ENCODE assay signal across 21 cellular contexts in genomic region chr20:34388678-34389077, GRCh38. TPM values are rescaled to one million over a fixed set of nuclear protein-coding genes. Genes with fewer than 3 reads are reported as not detected.
DNase-seq lines count a peak whose midpoint lies in the region; ATAC-seq and TF ChIP-seq lines count a peak whose summit lies in the region.
"Had no signal": no experiment of that assay in that cellular context is flagged by ENCODE, and none has a peak within 500 bp of the region (broad histone marks: within the 10 kb centered on the region; RNA-seq: fewer than 3 reads in every experiment).

No MANE protein-coding gene starts in this region.

- no peak overlapping the region for H4K5ac ChIP-seq in IMR-90 (ENCODE audit: low read depth, low read length)

- no peak overlapping the region for H2BK5ac ChIP-seq in IMR-90 (ENCODE audit: low read depth, low read length, poor library complexity, severe bottlenecking)

- H3K27me3 ChIP-seq in CD4-positive, alpha-beta T cell (ENCODE audit: control insufficient read depth, insufficient read depth, low read length) = no peaks in the 10 kb centered on the region
- H3K27me3 ChIP-seq in IMR-90 (ENCODE audit: control insufficient read depth, insufficient read depth, low read length) = no peaks in the 10 kb centered on the region
- H3K27me3 ChIP-seq: esophagus squamous epithelium, left lung, SJCRH30 had no signal

- CTCF ChIA-PET in CD4-positive, alpha-beta T cell (lab: Charles Lee) = no interaction called here
- CTCF ChIA-PET in IMR-90 (lab: Yijun Ruan, JAX) = interaction anchor here (1.9 kb wide), 1 partner anchor 76 kb away, joined by 6 read pairs; no protein-coding TSS in a partner anchor

- H2BK15ac ChIP-seq in IMR-90 (ENCODE audit: low read depth, low read length) = no peak overlapping the region

- peak overlapping the region; percentile 5; the same call in 1 of the 2 replicates for H3K23ac ChIP-seq in IMR-90 (ENCODE audit: low read depth, low read length)

- 0 out of 2 replicates have a peak overlapping the region, but pooled peaks have one; percentile 72 for H2AK5ac ChIP-seq in IMR-90 (ENCODE audit: low read depth, low read length)

- no peak overlapping the region for H3K27ac ChIP-seq in CD4-positive, alpha-beta T cell (ENCODE audit: low read depth, low read length)
- H3K27ac ChIP-seq in IMR-90 (ENCODE audit: insufficient read depth, low read length) = no peak overlapping the region
- H3K27ac ChIP-seq in angular gyrus (ENCODE audit: low read depth, low read length) = peak overlapping the region; percentile 9
- H3K27ac ChIP-seq: left lung, SJCRH30, thoracic aorta had no signal

- no peak overlapping the region for H3K9ac ChIP-seq in IMR-90 (ENCODE audit: low read depth, low read length)

- dilution Hi-C loops in IMR-90 (cut with HindIII; ENCODE audit: low sequenced_read_pairs, unreplicated experiment) = no loop called here

- H3K4me1 Mint-ChIP-seq in CD4-positive, alpha-beta T cell (ENCODE audit: low read depth) = peaks cover 45% of the 10 kb centered on the region
- peaks cover 35 to 42% of the 10 kb centered on the region in 2 donors for H3K4me1 Mint-ChIP-seq in natural killer cell treated with Interleukin-12 subunit alpha and Interleukin-12 subunit beta and Interleukin-15 and Interleukin-18, amount 100 ng/mL, for 72 hours (ENCODE audit: low read depth in 2 of 2)

- BruUV-seq in IMR-90 (replicated peaks; lab: Mats Ljungman, UMichigan) = no TSS peak

- no peak for TF ChIP-seq POLR2A in IMR-90 (IDR thresholded peaks at IDR 0.05; ENCODE audit: low read depth, low read length)

- H3K18ac ChIP-seq in IMR-90 (ENCODE audit: low read depth, low read length) = no peak overlapping the region

- H3K14ac ChIP-seq in IMR-90 (replicated peaks; ENCODE audit: low read depth, low read length) = no peak overlapping the region

- peak overlapping the region; percentile 42 for H3K27ac Mint-ChIP-seq in CD4-positive, alpha-beta T cell
- peak overlapping the region; percentile 36 to 80 for H3K27ac Mint-ChIP-seq in natural killer cell treated with Interleukin-12 subunit alpha and Interleukin-12 subunit beta and Interleukin-15 and Interleukin-18, amount 100 ng/mL, for 72 hours

- H2BK120ac ChIP-seq in IMR-90 (ENCODE audit: low read depth, low read length) = no peak overlapping the region

- no CpG with 5 or more reads among the region's 2 CpGs for WGBS in IMR-90 (ENCODE audit: extremely low coverage in 2 of 2, insufficient read length in 1 of 2), 2 experiments

- POLR2A ChIA-PET in CD4-positive, alpha-beta T cell (lab: Charles Lee) = interaction anchor here (0.7 kb wide), 1 partner anchor 64 kb away, joined by 3 read pairs; no protein-coding TSS in a partner anchor
- POLR2A ChIA-PET in IMR-90 (lab: Charles Lee; ENCODE audit: unreplicated experiment) = no interaction called here

- ATAC-seq in CD4-positive, alpha-beta T cell (ENCODE audit: poor library complexity) = no peak
- no peak for ATAC-seq in IMR-90 (ENCODE audit: low read depth)
- no peak for ATAC-seq in natural killer cell treated with Interleukin-12 subunit alpha and Interleukin-12 subunit beta and Interleukin-15 and Interleukin-18, amount 100 ng/mL, for 72 hours
- ATAC-seq: left lung, right cardiac atrium had no signal

- H3K79me1 ChIP-seq in IMR-90 (ENCODE audit: low read depth in 1 of 2, low read length in 2 of 2) = peaks cover 21 to 77% of the 10 kb centered on the region in 2 experiments

- in situ Hi-C loops in IMR-90 (cut with MboI; ENCODE audit: low sequenced_read_pairs) = no loop called here

- no peak overlapping the region for H4K91ac ChIP-seq in IMR-90 (ENCODE audit: insufficient read depth, low read depth, low read length)

- peaks cover 93% of the 10 kb centered on the region for H4K20me1 ChIP-seq in IMR-90 (ENCODE audit: insufficient read depth, low read length)

- intact Hi-C loops in CD4-positive, alpha-beta T cell (cut with DNase I, micrococcal nuclease) = no loop called here
- intact Hi-C loops in IMR-90 (cut with micrococcal nuclease) = no loop called here

- no peak overlapping the region for H3K56ac ChIP-seq in IMR-90 (ENCODE audit: extremely low read depth, insufficient read depth, low read length)

- TF ChIP-seq RAD21 in IMR-90 (IDR thresholded peaks at IDR 0.05; ENCODE audit: low read length) = no peak

- TF ChIP-seq CTCF in CD4-positive, alpha-beta T cell (IDR thresholded peaks at IDR 0.05) = no peak
- no peak for TF ChIP-seq CTCF in IMR-90 (conservative IDR thresholded peaks at IDR 0.05; ENCODE audit: low read depth, low read length)
- TF ChIP-seq CTCF in foreskin fibroblast (IDR thresholded peaks at IDR 0.05; ENCODE audit: low read depth, low read length) = no peak

- peaks cover 14% of the 10 kb centered on the region for H3K4me1 ChIP-seq in IMR-90 (ENCODE audit: control insufficient read depth, insufficient read depth, low read length)

- H3K4me3 ChIP-seq in IMR-90 (ENCODE audit: insufficient read depth, low read depth, low read length) (no peak overlapping the region), foreskin fibroblast (ENCODE audit: low read depth in 1 of 2, low read length in 2 of 2) (no peak overlapping the region)
- H3K4me3 ChIP-seq: esophagus squamous epithelium, left lung, SJCRH30, thoracic aorta had no signal

- no peak overlapping the region for H2AK9ac ChIP-seq in IMR-90 (replicated peaks; ENCODE audit: low read depth, low read length, poor library complexity)

- peaks cover 10% of the 10 kb centered on the region for H3K36me3 ChIP-seq in IMR-90 (ENCODE audit: control insufficient read depth, insufficient read depth, low read length)

- peaks cover 41% of the 10 kb centered on the region for H3K36me3 Mint-ChIP-seq in CD4-positive, alpha-beta T cell (ENCODE audit: low read depth)
- peaks cover 12% of the 10 kb centered on the region for H3K36me3 Mint-ChIP-seq in natural killer cell treated with Interleukin-12 subunit alpha and Interleukin-12 subunit beta and Interleukin-15 and Interleukin-18, amount 100 ng/mL, for 72 hours

- H3K4me2 ChIP-seq in IMR-90 (ENCODE audit: low read depth, low read length) = no peak overlapping the region

- H2AFZ ChIP-seq in IMR-90 (replicated peaks; ENCODE audit: low read length, poor library complexity) = no peak overlapping the region

- H3K9me3 Mint-ChIP-seq in CD4-positive, alpha-beta T cell = no peaks in the 10 kb centered on the region
- H3K9me3 Mint-ChIP-seq in natural killer cell treated with Interleukin-12 subunit alpha and Interleukin-12 subunit beta and Interleukin-15 and Interleukin-18, amount 100 ng/mL, for 72 hours = no peaks in the 10 kb centered on the region

- peaks cover 19% of the 10 kb centered on the region for H3K9me1 ChIP-seq in IMR-90 (ENCODE audit: insufficient read depth, low read length)

- no peaks in the 10 kb centered on the region for H3K9me3 ChIP-seq in CD4-positive, alpha-beta T cell (ENCODE audit: control insufficient read depth, low read length)
- H3K9me3 ChIP-seq in IMR-90 (ENCODE audit: control insufficient read depth, insufficient read depth, low read length) = no peaks in the 10 kb centered on the region
- H3K9me3 ChIP-seq: esophagus squamous epithelium, left lung, SJCRH30, thoracic aorta had no signal

- H3K27me3 Mint-ChIP-seq in CD4-positive, alpha-beta T cell = no peaks in the 10 kb centered on the region
- no peaks in the 10 kb centered on the region for H3K27me3 Mint-ChIP-seq in natural killer cell treated with Interleukin-12 subunit alpha and Interleukin-12 subunit beta and Interleukin-15 and Interleukin-18, amount 100 ng/mL, for 72 hours

- no peak overlapping the region for H2BK20ac ChIP-seq in IMR-90 (ENCODE audit: low read depth, low read length)

- H3K4me3 Mint-ChIP-seq in CD4-positive, alpha-beta T cell = no peak overlapping the region
- H3K4me3 Mint-ChIP-seq in natural killer cell treated with Interleukin-12 subunit alpha and Interleukin-12 subunit beta and Interleukin-15 and Interleukin-18, amount 100 ng/mL, for 72 hours = peak overlapping the region; percentile 11

- H3K4ac ChIP-seq in IMR-90 (ENCODE audit: low read depth, low read length) = no peak overlapping the region

- DNase-seq in CD4-positive, alpha-beta T cell = no peak
- DNase-seq in IMR-90 (no peak), NCI-H345 (lab: John Stamatoyannopoulos, UW) (no peak), foreskin fibroblast (no peak), GM19240 (ENCODE audit: insufficient read length, low spot score) (no peak), D341Med (ENCODE audit: low spot score) (no peak)
- DNase-seq in natural killer cell treated with Interleukin-12 subunit alpha and Interleukin-12 subunit beta and Interleukin-15 and Interleukin-18, amount 100 ng/mL, for 72 hours (ENCODE audit: low spot score) = no peak
- DNase-seq: activated CD4-positive, alpha-beta T cell treated with anti-CD3 and anti-CD28 coated beads for 1 hour; activated gamma-delta T cell; effector CD4-positive, alpha-beta T cell; esophagus squamous epithelium; Kasumi-1; left lung; NCI-H1092; NCI-H524 treated with DMSO at 0.1 percent for 48 hours; occipital lobe; right cardiac atrium; T1000 had no signal

- no peak overlapping the region for H4K8ac ChIP-seq in IMR-90 (ENCODE audit: low read depth in 2 of 2, low read length in 2 of 2)

TF ChIP-seq in IMR-90, 13 proteins besides CTCF, POLR2A, EP300 and RAD21 (continues in another document):
- TF ChIP-seq, protein P1, sequence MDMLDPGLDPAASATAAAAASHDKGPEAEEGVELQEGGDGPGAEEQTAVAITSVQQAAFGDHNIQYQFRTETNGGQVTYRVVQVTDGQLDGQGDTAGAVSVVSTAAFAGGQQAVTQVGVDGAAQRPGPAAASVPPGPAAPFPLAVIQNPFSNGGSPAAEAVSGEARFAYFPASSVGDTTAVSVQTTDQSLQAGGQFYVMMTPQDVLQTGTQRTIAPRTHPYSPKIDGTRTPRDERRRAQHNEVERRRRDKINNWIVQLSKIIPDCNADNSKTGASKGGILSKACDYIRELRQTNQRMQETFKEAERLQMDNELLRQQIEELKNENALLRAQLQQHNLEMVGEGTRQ (IDR thresholded peaks at IDR 0.05; ENCODE audit: low read depth, low read length) = no peak
- TF ChIP-seq, protein P2, sequence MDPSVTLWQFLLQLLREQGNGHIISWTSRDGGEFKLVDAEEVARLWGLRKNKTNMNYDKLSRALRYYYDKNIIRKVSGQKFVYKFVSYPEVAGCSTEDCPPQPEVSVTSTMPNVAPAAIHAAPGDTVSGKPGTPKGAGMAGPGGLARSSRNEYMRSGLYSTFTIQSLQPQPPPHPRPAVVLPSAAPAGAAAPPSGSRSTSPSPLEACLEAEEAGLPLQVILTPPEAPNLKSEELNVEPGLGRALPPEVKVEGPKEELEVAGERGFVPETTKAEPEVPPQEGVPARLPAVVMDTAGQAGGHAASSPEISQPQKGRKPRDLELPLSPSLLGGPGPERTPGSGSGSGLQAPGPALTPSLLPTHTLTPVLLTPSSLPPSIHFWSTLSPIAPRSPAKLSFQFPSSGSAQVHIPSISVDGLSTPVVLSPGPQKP (IDR thresholded peaks at IDR 0.05; ENCODE audit: borderline replicate concordance, low read depth, low read length) = no peak
- TF ChIP-seq SMC3 (IDR thresholded peaks at IDR 0.05; ENCODE audit: low read depth, low read length) = no peak

RNA-seq across cellular contexts. Expression of gene ITCH, which starts 25.6 kb away (rescaled TPM):
- total RNA-seq in CD4-positive, alpha-beta T cell = 10 to 100 TPM; 44.2 to 47.0 TPM
- total RNA-seq in IMR-90 (2012; rRNA removed) = 94.6 and 103 TPM in 2 replicates
- 8.8 and 12.7 TPM in 2 replicates for polyA plus RNA-seq in IMR-90 (2012; rRNA removed)
- polyA plus RNA-seq in IMR-90 (2012; cell fraction: cytosol; rRNA removed) = 5.0 and 7.6 TPM in 2 replicates
- polyA plus RNA-seq in IMR-90 (2012; cell fraction: nucleus; rRNA removed; ENCODE audit: low replicate concordance) = 5.1 and 11.9 TPM in 2 replicates
- total RNA-seq in natural killer cell treated with Interleukin-12 subunit alpha and Interleukin-12 subunit beta and Interleukin-15 and Interleukin-18, amount 100 ng/mL, for 72 hours = 10 to 100 TPM; 79.5 to 83.6 TPM
